In the genomic region with DNA sequence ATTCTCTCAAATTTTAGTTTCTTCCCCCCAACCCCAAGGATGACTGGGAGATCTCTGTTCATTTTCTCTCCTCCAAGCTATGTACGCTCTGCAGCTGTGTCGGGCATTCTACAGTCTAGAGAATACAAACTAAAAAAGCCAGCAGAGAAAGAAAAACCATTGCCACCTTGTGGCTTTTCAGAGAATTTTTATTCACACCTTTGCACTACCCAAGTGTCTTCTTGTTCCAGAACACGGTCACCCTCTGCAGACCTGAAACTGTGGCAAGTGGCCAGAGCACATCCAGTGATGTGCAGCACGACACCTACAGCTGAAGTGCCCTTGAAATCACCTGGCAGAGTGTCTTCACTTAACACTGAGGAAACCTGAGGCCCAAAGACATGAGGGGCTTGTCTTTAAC, we compare ENCODE assay signal across 8 cellular contexts.
DNase-seq lines count a peak whose midpoint lies in the region; ATAC-seq and TF ChIP-seq lines count a peak whose summit lies in the region.

No MANE protein-coding gene starts in this region.

- H3K4me2 ChIP-seq in fibroblast of lung (ENCODE audit: extremely low read depth, insufficient read depth, low read length), result no peak overlapping the region

- H3K27ac ChIP-seq in CD4-positive, CD25-positive, alpha-beta regulatory T cell (ENCODE audit: insufficient read depth, low read length, poor library complexity, severe bottlenecking), result no peak overlapping the region
- no peak overlapping the region for H3K27ac ChIP-seq in Peyer's patch
- no peak overlapping the region for H3K27ac ChIP-seq in fibroblast of lung (ENCODE audit: insufficient read depth, low read length)

- H3K4me3 ChIP-seq in CD4-positive, CD25-positive, alpha-beta regulatory T cell (ENCODE audit: low read depth, low read length), result no peak overlapping the region
- H3K4me3 ChIP-seq in Peyer's patch (no peak overlapping the region), fibroblast of lung (replicated peaks in 1 of 4; ENCODE audit: control extremely low read depth in 1 of 4, insufficient read depth in 1 of 4, low read depth in 3 of 4, low read length in 4 of 4) (no peak overlapping the region), retinal pigment epithelial cell (ENCODE audit: low read length) (no peak overlapping the region)

- no peak overlapping the region for H3K4me3 Mint-ChIP-seq in CD4-positive, CD25-positive, alpha-beta regulatory T cell

- H3K27me3 ChIP-seq in CD4-positive, CD25-positive, alpha-beta regulatory T cell (ENCODE audit: control insufficient read depth, insufficient read depth, low read length), result no peaks in the 10 kb centered on the region
- H3K27me3 ChIP-seq in Peyer's patch (no peaks in the 10 kb centered on the region), fibroblast of lung (ENCODE audit: control insufficient read depth, insufficient read depth, low read length) (no peaks in the 10 kb centered on the region)

- H2AFZ ChIP-seq in fibroblast of lung (ENCODE audit: low read length), result no peak overlapping the region

- no peaks in the 10 kb centered on the region for H3K9me3 ChIP-seq in CD4-positive, CD25-positive, alpha-beta regulatory T cell (ENCODE audit: control insufficient read depth in 2 of 2, low read length in 2 of 2)
- H3K9me3 ChIP-seq in Peyer's patch (no peaks in the 10 kb centered on the region), fibroblast of lung (ENCODE audit: control insufficient read depth, insufficient read depth, low read depth, low read length) (no peaks in the 10 kb centered on the region)

- DNase-seq in CD4-positive, CD25-positive, alpha-beta regulatory T cell, result peak in 2 of 3 donors; percentile 51 to 60
- DNase-seq in Peyer's patch, result no peak
- DNase-seq in fibroblast of lung (ENCODE audit: low read depth in 2 of 2), result peak in 1 of 2 donors; percentile 62
- no peak for DNase-seq in retinal pigment epithelial cell (ENCODE audit: low read depth)

- no peaks in the 10 kb centered on the region for H3K79me2 ChIP-seq in fibroblast of lung (ENCODE audit: control insufficient read depth, insufficient read depth, low read length)

- ATAC-seq in CD4-positive, CD25-positive, alpha-beta regulatory T cell (ENCODE audit: low read depth in 2 of 2), result peak; percentile 65
- ATAC-seq in GM19467 (IDR thresholded peaks at IDR 0.05; ENCODE audit: unreplicated experiment), result peak; percentile 43
- ATAC-seq in HG02610 (IDR thresholded peaks at IDR 0.05; ENCODE audit: unreplicated experiment), result no peak
- ATAC-seq in HG02885 (IDR thresholded peaks at IDR 0.05; ENCODE audit: poor library complexity, unreplicated experiment), result no peak
- ATAC-seq in HG03045 (IDR thresholded peaks at IDR 0.05; ENCODE audit: unreplicated experiment), result no peak

- no peak for TF ChIP-seq POLR2A in Peyer's patch (IDR thresholded peaks at IDR 0.05)

- H3K4me1 Mint-ChIP-seq in CD4-positive, CD25-positive, alpha-beta regulatory T cell, result peaks cover 5 to 11% (median 8%) of the 10 kb centered on the region in 4 donors

- H3K9me3 Mint-ChIP-seq in CD4-positive, CD25-positive, alpha-beta regulatory T cell, result peaks cover 0 to 2% (median 0%) of the 10 kb centered on the region in 7 donors

- peak overlapping the region in 2 of 3 donors; percentile 5 to 51 for H3K27ac Mint-ChIP-seq in CD4-positive, CD25-positive, alpha-beta regulatory T cell

- TF ChIP-seq CTCF in Peyer's patch (IDR thresholded peaks at IDR 0.05), result peak in 4 of 6 experiments; percentile 20 to 43 (median 41)
- peak; percentile 10 to 33 for TF ChIP-seq CTCF in fibroblast of lung (conservative IDR thresholded peaks at IDR 0.05 in 1 of 2, IDR thresholded peaks at IDR 0.05 in 1 of 2; ENCODE audit: low read depth in 1 of 2, low read length in 2 of 2)
- TF ChIP-seq CTCF in retinal pigment epithelial cell (conservative IDR thresholded peaks at IDR 0.05; ENCODE audit: low read depth, low read length), result peak; percentile 37

- H3K9ac ChIP-seq in fibroblast of lung (ENCODE audit: insufficient read depth, low read length), result no peak overlapping the region

- no peaks in the 10 kb centered on the region for H4K20me1 ChIP-seq in fibroblast of lung (ENCODE audit: control insufficient read depth, extremely low read depth, insufficient read depth, low read length)

- no peaks in the 10 kb centered on the region for H3K27me3 Mint-ChIP-seq in CD4-positive, CD25-positive, alpha-beta regulatory T cell

- no peaks in the 10 kb centered on the region for H3K4me1 ChIP-seq in CD4-positive, CD25-positive, alpha-beta regulatory T cell (ENCODE audit: control insufficient read depth, insufficient read depth, low read length, poor library complexity, severe bottlenecking)
- H3K4me1 ChIP-seq in Peyer's patch (no peaks in the 10 kb centered on the region), fibroblast of lung (ENCODE audit: control insufficient read depth, extremely low read depth, insufficient read depth, low read length) (no peaks in the 10 kb centered on the region)

- no peaks in the 10 kb centered on the region for H3K36me3 Mint-ChIP-seq in CD4-positive, CD25-positive, alpha-beta regulatory T cell

- peaks cover 4% of the 10 kb centered on the region for H3K36me3 ChIP-seq in CD4-positive, CD25-positive, alpha-beta regulatory T cell (ENCODE audit: control insufficient read depth, insufficient read depth, low read length)
- H3K36me3 ChIP-seq in Peyer's patch, result no peaks in the 10 kb centered on the region
- H3K36me3 ChIP-seq in fibroblast of lung (ENCODE audit: control insufficient read depth, insufficient read depth, low read length), result no peaks in the 10 kb centered on the region

Comparison
In these comparisons a context has a peak if more than half of its experiments do, and no peak if none do; other contexts are left out.
1. ATAC-seq: peak in CD4-positive, CD25-positive, alpha-beta regulatory T cell (2 of 2) and GM19467 (single experiment); none in HG02610 (single experiment), HG02885 (single experiment) and HG03045 (single experiment).
2. DNase-seq: peak in CD4-positive, CD25-positive, alpha-beta regulatory T cell (2 of 3); none in Peyer's patch (0 of 3) and retinal pigment epithelial cell (single experiment).
3. Peak in every context shown above with its lines, with median percentiles within 50 percentile points of each other: CTCF ChIP-seq.